8 cellular contexts compared by ENCODE assay signal in the genomic region with DNA sequence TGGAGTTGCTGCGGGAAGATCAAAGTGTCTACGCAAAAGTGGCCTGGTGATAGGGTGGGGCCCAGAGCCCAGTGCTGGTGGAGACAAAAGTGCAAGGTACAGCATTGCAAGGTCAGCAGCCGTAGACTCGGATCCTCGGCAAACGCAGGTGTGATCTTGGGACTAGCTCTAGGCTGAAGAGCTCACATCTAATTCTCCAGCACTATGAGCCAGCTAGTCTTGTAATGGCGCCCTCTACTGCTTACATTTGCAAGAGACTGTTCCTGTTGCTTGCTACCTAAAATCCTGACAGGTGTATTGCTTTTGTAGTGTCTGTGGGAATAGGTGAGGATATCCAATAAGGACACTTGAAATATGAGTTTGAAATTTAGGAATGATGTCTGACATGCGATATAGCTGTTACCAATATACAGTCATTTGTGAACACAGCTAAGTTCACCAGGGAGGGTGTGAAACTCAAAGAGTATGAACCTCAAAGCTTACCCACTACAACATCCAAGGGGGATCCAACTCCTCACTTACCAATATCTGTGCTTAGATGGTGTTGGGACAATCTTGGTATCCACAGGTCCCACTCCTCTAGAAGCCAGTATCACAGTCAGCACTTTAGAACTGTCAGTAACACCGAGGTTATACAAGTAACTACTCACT. TPM values are rescaled to one million over a fixed set of nuclear protein-coding genes. Genes with fewer than 3 reads are reported as not detected.
A peak's percentile ranks its signal among the peaks of the same experiment; 100 is the strongest.
DNase-seq lines count a peak whose midpoint lies in the region; ATAC-seq, FAIRE-seq and TF ChIP-seq lines count a peak whose summit lies in the region.

No MANE protein-coding gene starts in this region.

- H3K4me3 Mint-ChIP-seq in CD4-positive, alpha-beta T cell, result no peak overlapping the region
- no peak overlapping the region for H3K4me3 Mint-ChIP-seq in activated CD4-positive, alpha-beta memory T cell treated with anti-CD3 and anti-CD28 coated beads, Interleukin-2, amount 10 ng/mL, durations not matched to agents 7 days and 5 days
- H3K4me3 Mint-ChIP-seq in progenitor cell of endocrine pancreas (ENCODE audit: low read depth), result no peak overlapping the region

- TF ChIP-seq POLR2A in esophagus muscularis mucosa (IDR thresholded peaks at IDR 0.05; ENCODE audit: low read depth), result no peak
- TF ChIP-seq POLR2A in vagina (IDR thresholded peaks at IDR 0.05), result no peak

- H3K4me3 ChIP-seq in esophagus muscularis mucosa (no peak overlapping the region), vagina (no peak overlapping the region)

- DNase-seq in CD4-positive, alpha-beta T cell, result peak; percentile 18 to 59 (median 41)
- DNase-seq in GM19239 (ENCODE audit: insufficient read length, low spot score), result peak; percentile 17
- peak; percentile 59 to 82 for DNase-seq in NCI-H526 (lab: John Stamatoyannopoulos, UW)
- DNase-seq in activated CD4-positive, alpha-beta memory T cell treated with anti-CD3 and anti-CD28 coated beads, Interleukin-2, amount 10 ng/mL, durations not matched to agents 7 days and 5 days, result peak; percentile 60
- DNase-seq in esophagus muscularis mucosa (ENCODE audit: extremely low spot score), result no peak
- peak; percentile 19 for DNase-seq in progenitor cell of endocrine pancreas (ENCODE audit: low spot score, unreplicated experiment)
- DNase-seq in vagina (ENCODE audit: extremely low spot score in 2 of 2), result no peak

- H3K9me3 ChIP-seq in CD4-positive, alpha-beta T cell (ENCODE audit: control insufficient read depth, low read length), result no peaks in the 10 kb centered on the region
- H3K9me3 ChIP-seq in esophagus muscularis mucosa (no peaks in the 10 kb centered on the region), vagina (no peaks in the 10 kb centered on the region)

- intact Hi-C loops in CD4-positive, alpha-beta T cell (cut with DNase I, micrococcal nuclease), result loop anchor here (1.0 to 10.0 kb wide), 11 partner anchors 58 to 459 kb away; a partner anchor contains a TSS
- intact Hi-C loops in esophagus muscularis mucosa (cut with DNase I) (loop anchor here (10.0 kb wide), 1 partner anchor 375 kb away; no protein-coding TSS in a partner anchor), vagina (cut with DNase I) (no loop called here)

- CTCF ChIA-PET in CD4-positive, alpha-beta T cell (lab: Charles Lee), result interaction anchor here (0.6 to 1.7 kb wide), 19 partner anchors 9 to 459 kb away, joined by 3 to 26 read pairs (median 4); a partner anchor contains a TSS
- CTCF ChIA-PET in activated CD4-positive, alpha-beta memory T cell treated with anti-CD3 and anti-CD28 coated beads, Interleukin-2, amount 10 ng/mL, durations not matched to agents 7 days and 5 days (lab: Charles Lee), result interaction anchor here (0.6 to 2.5 kb wide), 42 partner anchors 9 to 459 kb away, joined by 3 to 67 read pairs (median 4); a partner anchor contains a TSS

- H3K36me3 ChIP-seq in esophagus muscularis mucosa, result no peaks in the 10 kb centered on the region
- H3K36me3 ChIP-seq in vagina, result no peaks in the 10 kb centered on the region

- H3K27me3 ChIP-seq in CD4-positive, alpha-beta T cell (ENCODE audit: control insufficient read depth, insufficient read depth, low read length), result no peaks in the 10 kb centered on the region
- no peaks in the 10 kb centered on the region for H3K27me3 ChIP-seq in esophagus muscularis mucosa
- no peaks in the 10 kb centered on the region for H3K27me3 ChIP-seq in vagina

- WGBS in esophagus muscularis mucosa, result 71% methylated on average over 8 of the region's 9 CpGs

- H3K4me1 Mint-ChIP-seq in CD4-positive, alpha-beta T cell (ENCODE audit: low read depth), result peaks cover 6% of the 10 kb centered on the region
- H3K4me1 Mint-ChIP-seq in activated CD4-positive, alpha-beta memory T cell treated with anti-CD3 and anti-CD28 coated beads, Interleukin-2, amount 10 ng/mL, durations not matched to agents 7 days and 5 days, result peaks cover 3% of the 10 kb centered on the region
- no peaks in the 10 kb centered on the region for H3K4me1 Mint-ChIP-seq in progenitor cell of endocrine pancreas (ENCODE audit: low read depth)

- peak; percentile 91 for FAIRE-seq in GM19239 (lab: Jason Lieb, UNC)

- peak; percentile 70 for TF ChIP-seq CTCF in CD4-positive, alpha-beta T cell (IDR thresholded peaks at IDR 0.05)
- TF ChIP-seq CTCF in esophagus muscularis mucosa (IDR thresholded peaks at IDR 0.05) (peak; percentile 11 to 39 (median 11)), progenitor cell of endocrine pancreas (IDR thresholded peaks at IDR 0.05; ENCODE audit: unreplicated experiment) (peak; percentile 68), vagina (IDR thresholded peaks at IDR 0.05) (peak in 1 of 3 experiments; percentile 11)

- no peak overlapping the region for H3K27ac ChIP-seq in CD4-positive, alpha-beta T cell (ENCODE audit: low read depth, low read length)
- H3K27ac ChIP-seq in esophagus muscularis mucosa (replicated peaks in 1 of 4) (no peak overlapping the region), vagina (no peak overlapping the region)

- ATAC-seq in CD4-positive, alpha-beta T cell (ENCODE audit: poor library complexity), result peak; percentile 91
- ATAC-seq in HG03354 (IDR thresholded peaks at IDR 0.05; ENCODE audit: poor library complexity, severe bottlenecking, unreplicated experiment), result peak; percentile 88

- H3K27ac Mint-ChIP-seq in CD4-positive, alpha-beta T cell, result no peak overlapping the region
- H3K27ac Mint-ChIP-seq in activated CD4-positive, alpha-beta memory T cell treated with anti-CD3 and anti-CD28 coated beads, Interleukin-2, amount 10 ng/mL, durations not matched to agents 7 days and 5 days, result no peak overlapping the region
- no peak overlapping the region for H3K27ac Mint-ChIP-seq in progenitor cell of endocrine pancreas

- H3K36me3 Mint-ChIP-seq in CD4-positive, alpha-beta T cell (ENCODE audit: low read depth), result no peaks in the 10 kb centered on the region
- no peaks in the 10 kb centered on the region for H3K36me3 Mint-ChIP-seq in activated CD4-positive, alpha-beta memory T cell treated with anti-CD3 and anti-CD28 coated beads, Interleukin-2, amount 10 ng/mL, durations not matched to agents 7 days and 5 days (ENCODE audit: low read depth)
- H3K36me3 Mint-ChIP-seq in progenitor cell of endocrine pancreas (ENCODE audit: insufficient read depth), result no peaks in the 10 kb centered on the region

- no peak for TF ChIP-seq EP300 in esophagus muscularis mucosa (IDR thresholded peaks at IDR 0.05)

- H3K9me3 Mint-ChIP-seq in CD4-positive, alpha-beta T cell, result no peaks in the 10 kb centered on the region
- H3K9me3 Mint-ChIP-seq in activated CD4-positive, alpha-beta memory T cell treated with anti-CD3 and anti-CD28 coated beads, Interleukin-2, amount 10 ng/mL, durations not matched to agents 7 days and 5 days, result no peaks in the 10 kb centered on the region
- H3K9me3 Mint-ChIP-seq in progenitor cell of endocrine pancreas (ENCODE audit: low read depth), result no peaks in the 10 kb centered on the region

- POLR2A ChIA-PET in CD4-positive, alpha-beta T cell (lab: Charles Lee), result interaction anchor here (0.5 to 1.2 kb wide), 6 partner anchors 26 to 374 kb away, joined by 3 to 5 read pairs (median 4); a partner anchor contains a TSS
- POLR2A ChIA-PET in activated CD4-positive, alpha-beta memory T cell treated with anti-CD3 and anti-CD28 coated beads, Interleukin-2, amount 10 ng/mL, durations not matched to agents 7 days and 5 days (lab: Charles Lee), result no interaction called here

- no peaks in the 10 kb centered on the region for H3K27me3 Mint-ChIP-seq in CD4-positive, alpha-beta T cell
- no peaks in the 10 kb centered on the region for H3K27me3 Mint-ChIP-seq in activated CD4-positive, alpha-beta memory T cell treated with anti-CD3 and anti-CD28 coated beads, Interleukin-2, amount 10 ng/mL, durations not matched to agents 7 days and 5 days
- H3K27me3 Mint-ChIP-seq in progenitor cell of endocrine pancreas, result no peaks in the 10 kb centered on the region

- H3K4me1 ChIP-seq in esophagus muscularis mucosa (no peaks in the 10 kb centered on the region), vagina (no peaks in the 10 kb centered on the region)

RNA-seq across cellular contexts. Expression of a gene that starts 58.4 kb away (rescaled TPM):
- total RNA-seq in CD4-positive, alpha-beta T cell, result under 1 TPM; 0.25 to 0.34 TPM
- total RNA-seq in activated CD4-positive, alpha-beta memory T cell treated with anti-CD3 and anti-CD28 coated beads, Interleukin-2, amount 10 ng/mL, durations not matched to agents 7 days and 5 days, result under 1 TPM; 0.68 to 0.95 TPM
- total RNA-seq in esophagus muscularis mucosa, result 10 to 100 TPM in 2 of 4 donors, 1 to 10 TPM in 2; 3.4 to 15.4 (median 9.3) TPM
- 0.07 TPM in 1 of 2 replicates, not detected in the other for total RNA-seq in progenitor cell of endocrine pancreas
- total RNA-seq in vagina, result 6.9 TPM

Comparison
In these comparisons a context has a peak if more than half of its experiments do, and no peak if none do; other contexts are left out.
1. DNase-seq: peak in CD4-positive, alpha-beta T cell (10 of 10), GM19239 (single experiment), NCI-H526 (2 of 2), activated CD4-positive, alpha-beta memory T cell treated with anti-CD3 and anti-CD28 coated beads, Interleukin-2, amount 10 ng/mL, durations not matched to agents 7 days and 5 days (single experiment) and progenitor cell of endocrine pancreas (single experiment); none in esophagus muscularis mucosa (single experiment) and vagina (0 of 2).